In genomic region chr6:161498359-161498758, GRCh38 we compare ENCODE assay signal across 8 cellular contexts.
DNase-seq lines count a peak whose midpoint lies in the region; TF ChIP-seq lines count a peak whose summit lies in the region.

No MANE protein-coding gene starts in this region.

- TF ChIP-seq CTCF in MM.1S (IDR thresholded peaks at IDR 0.05; ENCODE audit: low read length), result no peak

- H4K20me1 ChIP-seq in MM.1S (ENCODE audit: insufficient read depth, low read length), result no peaks in the 10 kb centered on the region

- H3K9me3 ChIP-seq in MM.1S (replicated peaks; ENCODE audit: insufficient read depth, low read length), result no peaks in the 10 kb centered on the region

- no peak overlapping the region for H3K27ac ChIP-seq in MM.1S (ENCODE audit: low read length)

- no peaks in the 10 kb centered on the region for H3K27me3 ChIP-seq in MM.1S (replicated peaks; ENCODE audit: insufficient read depth, low read length)

- DNase-seq in COLO829 (ENCODE audit: low spot score) (peak; percentile 26), HPDE6-E6E7 (ENCODE audit: extremely low spot score) (peak; percentile 63), SK-MEL-5 (ENCODE audit: low read depth, low spot score) (peak; percentile 87), iPS DF 19.7 (ENCODE audit: low read depth, low spot score) (peak; percentile 95), NCI-H2029 (lab: John Stamatoyannopoulos, UW) (no peak), MM.1S (no peak), NCI-H2227 (lab: John Stamatoyannopoulos, UW; ENCODE audit: unreplicated experiment) (no peak)
- DNase-seq in stimulated activated CD4-positive, alpha-beta T cell treated with anti-CD3 and anti-CD28 coated beads, Interleukin-12 subunit alpha, Interleukin-12 subunit beta, amount 100 ng/mL, for 4 hours, result no peak

- no peaks in the 10 kb centered on the region for H3F3A ChIP-seq in MM.1S (ENCODE audit: insufficient read depth, low read length)

- in situ Hi-C loops in SK-MEL-5 (cut with HindIII; ENCODE audit: low pct_unique_long_range_greater_than_20kb, low sequenced_read_pairs), result no loop called here

- H3K4me1 ChIP-seq in MM.1S (ENCODE audit: low read length), result no peaks in the 10 kb centered on the region

- H3K36me3 ChIP-seq in MM.1S (replicated peaks; ENCODE audit: insufficient read depth, low read length), result no peaks in the 10 kb centered on the region

- no peak overlapping the region for H3K4me3 ChIP-seq in MM.1S (ENCODE audit: low read length)

- H3K9me2 ChIP-seq in MM.1S (replicated peaks; ENCODE audit: insufficient read depth, low read length), result no peaks in the 10 kb centered on the region

- H3K9ac ChIP-seq in MM.1S (ENCODE audit: low read length), result no peak overlapping the region

- no peaks in the 10 kb centered on the region for H3K79me2 ChIP-seq in MM.1S (ENCODE audit: low read length)

- H2AFZ ChIP-seq in MM.1S (ENCODE audit: low read length), result no peak overlapping the region

- H3K4me2 ChIP-seq in MM.1S (ENCODE audit: low read depth, low read length), result no peak overlapping the region

Comparison
In these comparisons a context has a peak if more than half of its experiments do, and no peak if none do; other contexts are left out.
1. DNase-seq: peak in COLO829 (single experiment), HPDE6-E6E7 (single experiment), SK-MEL-5 (single experiment) and iPS DF 19.7 (single experiment); none in NCI-H2029 (single experiment), stimulated activated CD4-positive, alpha-beta T cell treated with anti-CD3 and anti-CD28 coated beads, Interleukin-12 subunit alpha, Interleukin-12 subunit beta, amount 100 ng/mL, for 4 hours (single experiment), MM.1S (single experiment) and NCI-H2227 (single experiment).